ENCODE assay signal across 14 cellular contexts in the genomic region with DNA sequence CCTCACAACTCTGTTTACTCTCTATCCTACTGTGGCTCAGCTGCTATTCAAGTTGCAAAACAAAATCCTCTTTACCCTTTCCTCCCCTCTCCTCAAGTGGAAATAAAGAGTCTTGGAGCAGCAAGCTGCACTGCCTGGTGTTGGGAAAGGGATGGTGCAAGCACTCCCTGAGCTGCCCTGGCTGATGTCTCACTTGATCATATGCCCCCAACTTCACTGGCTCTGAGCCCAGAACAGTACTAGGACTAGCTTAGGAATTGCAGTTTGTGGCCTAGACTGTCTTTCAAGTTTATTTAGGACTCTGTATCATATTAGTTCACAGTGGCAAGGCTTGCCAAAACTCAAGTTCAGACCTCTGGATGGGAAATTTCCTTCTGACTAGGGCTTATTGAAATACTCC.
DNase-seq lines count a peak whose midpoint lies in the region; ATAC-seq and TF ChIP-seq lines count a peak whose summit lies in the region.
"Had no signal": no experiment of that assay in that cellular context is flagged by ENCODE, and none has a peak within 500 bp of the region (broad histone marks: within the 10 kb centered on the region; RNA-seq: fewer than 3 reads in every experiment).

No MANE protein-coding gene starts in this region.

- TF ChIP-seq CTCF in AG10803 (conservative IDR thresholded peaks at IDR 0.05; ENCODE audit: low read length): no peak; the same call in 1 of the 2 replicates
- no peak for TF ChIP-seq CTCF in colonic mucosa (IDR thresholded peaks at IDR 0.05)
- TF ChIP-seq CTCF in stomach (IDR thresholded peaks at IDR 0.05): no peak

- H2BK12ac ChIP-seq in mesenchymal stem cell (ENCODE audit: low read length in 2 of 2): no peak overlapping the region

- intact Hi-C loops in colonic mucosa (cut with DNase I): no loop called here
- intact Hi-C loops in stomach (cut with DNase I; ENCODE audit: low total_unique reads): no loop called here

- H3K9ac ChIP-seq in colonic mucosa (ENCODE audit: low read depth in 2 of 2, low read length in 2 of 2) (no peak overlapping the region), mesenchymal stem cell (ENCODE audit: low read length) (no peak overlapping the region)

- H3K18ac ChIP-seq in mesenchymal stem cell (ENCODE audit: low read depth in 1 of 2, low read length in 2 of 2): no peak overlapping the region

- H2BK15ac ChIP-seq in mesenchymal stem cell (ENCODE audit: low read depth, poor library complexity, severe bottlenecking): no peak overlapping the region

- no peak overlapping the region for H4K8ac ChIP-seq in mesenchymal stem cell (ENCODE audit: low read length)

- no peaks in the 10 kb centered on the region for H3K4me1 ChIP-seq in colonic mucosa
- H3K4me1 ChIP-seq in mesenchymal stem cell (ENCODE audit: control insufficient read depth, insufficient read depth, low read depth, low read length): no peaks in the 10 kb centered on the region
- H3K4me1 ChIP-seq in stomach: no peaks in the 10 kb centered on the region

- H3K14ac ChIP-seq in mesenchymal stem cell (ENCODE audit: low read length in 2 of 2): no peak overlapping the region

- no peak overlapping the region for H2AFZ ChIP-seq in mesenchymal stem cell (ENCODE audit: low read depth, low read length)

- no peak overlapping the region for H3K4ac ChIP-seq in mesenchymal stem cell (ENCODE audit: low read depth in 1 of 2, low read length in 2 of 2)

- no peak overlapping the region for H4K91ac ChIP-seq in mesenchymal stem cell (ENCODE audit: low read length)

- H3K27me3 ChIP-seq in colonic mucosa: no peaks in the 10 kb centered on the region
- no peaks in the 10 kb centered on the region for H3K27me3 ChIP-seq in mesenchymal stem cell (ENCODE audit: control insufficient read depth in 1 of 2, insufficient read depth in 1 of 2, low read length in 2 of 2)
- H3K27me3 ChIP-seq in stomach: no peaks in the 10 kb centered on the region

- no peaks in the 10 kb centered on the region for H3K79me1 ChIP-seq in mesenchymal stem cell (replicated peaks; ENCODE audit: low read length, poor library complexity, severe bottlenecking)

- H3K27ac ChIP-seq in colonic mucosa (no peak overlapping the region), mesenchymal stem cell (ENCODE audit: low read length, poor library complexity, severe bottlenecking) (no peak overlapping the region), stomach (no peak overlapping the region)

- no peak for ATAC-seq in GM18907 (IDR thresholded peaks at IDR 0.05; ENCODE audit: unreplicated experiment)

- no peak overlapping the region for H3K4me2 ChIP-seq in mesenchymal stem cell (ENCODE audit: low read length, poor library complexity, severe bottlenecking)

- DNase-seq in AG10803 (ENCODE audit: low read depth): peak; percentile 65
- DNase-seq in Kasumi-1 (lab: John Stamatoyannopoulos, UW): peak; percentile 34 to 42
- DNase-seq in colonic mucosa: peak; percentile 29
- peak; percentile 90 for DNase-seq in mesenchymal stem cell
- DNase-seq in NCI-H2107 (lab: John Stamatoyannopoulos, UW): no peak
- no peak for DNase-seq in stomach
- no peak for DNase-seq in iPS-NIHi7 (ENCODE audit: extremely low spot score)
- DNase-seq: activated CD4-positive, alpha-beta T cell treated with anti-CD3 and anti-CD28 coated beads, Interleukin-2, amount 10 ng/mL, durations not matched to agents 7 days and 5 days; caudate nucleus; GF-D8; NCI-H774; stimulated activated CD4-positive, alpha-beta T cell treated with anti-CD3 and anti-CD28 coated beads, Interleukin-2, amount 100 ng/mL, for 24 hours; stimulated activated naive B cell treated with anti-CD40 and anti-IgM and Interleukin-4, amounts not matched to agents 10 μg/mL and 1 μg/mL and 100 μg/mL, for 72 hours had no signal

- H2BK120ac ChIP-seq in mesenchymal stem cell (ENCODE audit: low read depth, low read length): no peak overlapping the region

- H3K4me3 ChIP-seq in AG10803 (ENCODE audit: low read length) (no peak overlapping the region), colonic mucosa (no peak overlapping the region), mesenchymal stem cell (ENCODE audit: insufficient read depth in 1 of 2, low read depth in 1 of 2, low read length in 2 of 2) (no peak overlapping the region), stomach (no peak overlapping the region)

- no peak for TF ChIP-seq EP300 in stomach (IDR thresholded peaks at IDR 0.05)

- no peak overlapping the region for H2BK5ac ChIP-seq in mesenchymal stem cell (ENCODE audit: low read depth, low read length, poor library complexity, severe bottlenecking)

- no peak for TF ChIP-seq POLR2A in stomach (IDR thresholded peaks at IDR 0.05)

- H3K36me3 ChIP-seq in colonic mucosa (no peaks in the 10 kb centered on the region), mesenchymal stem cell (ENCODE audit: control insufficient read depth in 1 of 2, insufficient read depth in 2 of 2, low read depth in 1 of 2, low read length in 2 of 2) (no peaks in the 10 kb centered on the region), stomach (no peaks in the 10 kb centered on the region)

- H2AK5ac ChIP-seq in mesenchymal stem cell (ENCODE audit: low read length, severe bottlenecking): no peak overlapping the region

- no peak overlapping the region for H3K23ac ChIP-seq in mesenchymal stem cell (ENCODE audit: low read length in 2 of 2)

- H3K9me3 ChIP-seq in colonic mucosa: no peaks in the 10 kb centered on the region
- H3K9me3 ChIP-seq in mesenchymal stem cell (ENCODE audit: control insufficient read depth, low read length): no peaks in the 10 kb centered on the region
- no peaks in the 10 kb centered on the region for H3K9me3 ChIP-seq in stomach

Comparison
In these comparisons a context has a peak if more than half of its experiments do, and no peak if none do; other contexts are left out.
1. DNase-seq: peak in AG10803 (single experiment), Kasumi-1 (2 of 2), colonic mucosa (single experiment) and mesenchymal stem cell (single experiment); none in NCI-H2107 (single experiment), stomach (single experiment) and iPS-NIHi7 (single experiment).